ENCODE assay signal across 1 cellular context in genomic region chr15:41932101-41932500, GRCh38.
TF ChIP-seq lines count a peak whose summit lies in the region.

No MANE protein-coding gene starts in this region.

TF ChIP-seq in endothelial cell of umbilical vein, 7 proteins besides CTCF, POLR2A, EP300 and RAD21:
- TF ChIP-seq EZH2 (IDR thresholded peaks at IDR 0.05; ENCODE audit: borderline replicate concordance, low read depth, low read length, severe bottlenecking) (no peak), GATA2 (IDR thresholded peaks at IDR 0.05; ENCODE audit: insufficient read depth, insufficient read length, low read depth, low read length) (no peak), MYC (IDR thresholded peaks at IDR 0.05; ENCODE audit: low read depth, low read length) (no peak), MAX (IDR thresholded peaks at IDR 0.05; ENCODE audit: insufficient read depth, insufficient read length) (no peak), FOS (IDR thresholded peaks at IDR 0.05; ENCODE audit: borderline replicate concordance, insufficient read depth, low read length) (no peak), JUN (IDR thresholded peaks at IDR 0.05; ENCODE audit: borderline replicate concordance, insufficient read depth, insufficient read length, low read depth) (no peak), POLR2AphosphoS5 (IDR thresholded peaks at IDR 0.05; ENCODE audit: insufficient read depth, low read depth, low read length) (no peak)
TF ChIP-seq in endothelial cell of umbilical vein: peak in this region for 0.
